Comparison of ENCODE assay signal across 1 cellular context in the genomic region with DNA sequence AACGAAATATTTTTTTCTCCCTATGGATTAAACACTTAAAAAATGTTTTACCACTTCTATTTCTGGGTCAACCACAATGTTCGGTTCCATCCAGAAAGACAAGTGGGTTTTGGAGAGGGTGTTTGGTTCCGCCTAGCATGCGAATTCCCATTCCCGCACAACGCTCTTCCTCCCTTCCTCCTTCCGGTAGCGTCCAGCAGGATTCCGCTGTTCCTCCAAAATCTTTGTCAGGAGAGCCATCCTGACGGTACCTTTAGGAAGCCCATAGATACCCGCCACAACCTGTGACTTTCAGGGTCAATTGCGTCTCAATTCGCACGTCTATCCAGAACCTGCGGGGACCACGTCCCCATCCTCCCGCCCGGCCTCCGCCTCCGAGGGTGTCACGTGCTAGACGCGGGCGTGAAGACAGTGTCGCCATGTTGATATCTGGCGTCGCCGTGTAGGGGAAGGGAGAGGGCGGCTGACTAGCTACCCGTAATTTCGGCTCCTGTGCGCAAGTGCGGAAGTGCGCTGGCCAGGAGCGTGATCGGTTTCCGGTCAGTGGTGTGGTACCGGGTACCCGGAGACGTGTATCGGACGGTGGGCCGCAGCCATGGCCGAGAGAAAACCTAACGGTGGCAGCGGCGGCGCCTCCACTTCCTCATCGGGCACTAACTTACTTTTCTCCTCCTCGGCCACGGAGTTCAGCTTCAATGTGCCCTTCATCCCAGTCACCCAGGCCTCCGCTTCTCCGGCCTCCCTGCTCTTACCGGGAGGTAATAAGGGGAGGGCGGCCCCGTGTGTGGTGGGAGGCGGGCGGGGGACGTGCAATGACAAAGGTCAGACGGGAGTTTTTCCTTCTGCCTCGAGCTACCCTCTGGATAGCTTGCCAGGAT.
TF ChIP-seq lines count a peak whose summit lies in the region.

A gene (plus strand): TSS at position 543 of the 878 bp plus-strand sequence. CDS start 53 bp downstream, at position 596.

TF ChIP-seq in GM23338, 12 proteins besides CTCF, POLR2A, EP300 and RAD21 (continued from another document):
- TF ChIP-seq, protein P1, sequence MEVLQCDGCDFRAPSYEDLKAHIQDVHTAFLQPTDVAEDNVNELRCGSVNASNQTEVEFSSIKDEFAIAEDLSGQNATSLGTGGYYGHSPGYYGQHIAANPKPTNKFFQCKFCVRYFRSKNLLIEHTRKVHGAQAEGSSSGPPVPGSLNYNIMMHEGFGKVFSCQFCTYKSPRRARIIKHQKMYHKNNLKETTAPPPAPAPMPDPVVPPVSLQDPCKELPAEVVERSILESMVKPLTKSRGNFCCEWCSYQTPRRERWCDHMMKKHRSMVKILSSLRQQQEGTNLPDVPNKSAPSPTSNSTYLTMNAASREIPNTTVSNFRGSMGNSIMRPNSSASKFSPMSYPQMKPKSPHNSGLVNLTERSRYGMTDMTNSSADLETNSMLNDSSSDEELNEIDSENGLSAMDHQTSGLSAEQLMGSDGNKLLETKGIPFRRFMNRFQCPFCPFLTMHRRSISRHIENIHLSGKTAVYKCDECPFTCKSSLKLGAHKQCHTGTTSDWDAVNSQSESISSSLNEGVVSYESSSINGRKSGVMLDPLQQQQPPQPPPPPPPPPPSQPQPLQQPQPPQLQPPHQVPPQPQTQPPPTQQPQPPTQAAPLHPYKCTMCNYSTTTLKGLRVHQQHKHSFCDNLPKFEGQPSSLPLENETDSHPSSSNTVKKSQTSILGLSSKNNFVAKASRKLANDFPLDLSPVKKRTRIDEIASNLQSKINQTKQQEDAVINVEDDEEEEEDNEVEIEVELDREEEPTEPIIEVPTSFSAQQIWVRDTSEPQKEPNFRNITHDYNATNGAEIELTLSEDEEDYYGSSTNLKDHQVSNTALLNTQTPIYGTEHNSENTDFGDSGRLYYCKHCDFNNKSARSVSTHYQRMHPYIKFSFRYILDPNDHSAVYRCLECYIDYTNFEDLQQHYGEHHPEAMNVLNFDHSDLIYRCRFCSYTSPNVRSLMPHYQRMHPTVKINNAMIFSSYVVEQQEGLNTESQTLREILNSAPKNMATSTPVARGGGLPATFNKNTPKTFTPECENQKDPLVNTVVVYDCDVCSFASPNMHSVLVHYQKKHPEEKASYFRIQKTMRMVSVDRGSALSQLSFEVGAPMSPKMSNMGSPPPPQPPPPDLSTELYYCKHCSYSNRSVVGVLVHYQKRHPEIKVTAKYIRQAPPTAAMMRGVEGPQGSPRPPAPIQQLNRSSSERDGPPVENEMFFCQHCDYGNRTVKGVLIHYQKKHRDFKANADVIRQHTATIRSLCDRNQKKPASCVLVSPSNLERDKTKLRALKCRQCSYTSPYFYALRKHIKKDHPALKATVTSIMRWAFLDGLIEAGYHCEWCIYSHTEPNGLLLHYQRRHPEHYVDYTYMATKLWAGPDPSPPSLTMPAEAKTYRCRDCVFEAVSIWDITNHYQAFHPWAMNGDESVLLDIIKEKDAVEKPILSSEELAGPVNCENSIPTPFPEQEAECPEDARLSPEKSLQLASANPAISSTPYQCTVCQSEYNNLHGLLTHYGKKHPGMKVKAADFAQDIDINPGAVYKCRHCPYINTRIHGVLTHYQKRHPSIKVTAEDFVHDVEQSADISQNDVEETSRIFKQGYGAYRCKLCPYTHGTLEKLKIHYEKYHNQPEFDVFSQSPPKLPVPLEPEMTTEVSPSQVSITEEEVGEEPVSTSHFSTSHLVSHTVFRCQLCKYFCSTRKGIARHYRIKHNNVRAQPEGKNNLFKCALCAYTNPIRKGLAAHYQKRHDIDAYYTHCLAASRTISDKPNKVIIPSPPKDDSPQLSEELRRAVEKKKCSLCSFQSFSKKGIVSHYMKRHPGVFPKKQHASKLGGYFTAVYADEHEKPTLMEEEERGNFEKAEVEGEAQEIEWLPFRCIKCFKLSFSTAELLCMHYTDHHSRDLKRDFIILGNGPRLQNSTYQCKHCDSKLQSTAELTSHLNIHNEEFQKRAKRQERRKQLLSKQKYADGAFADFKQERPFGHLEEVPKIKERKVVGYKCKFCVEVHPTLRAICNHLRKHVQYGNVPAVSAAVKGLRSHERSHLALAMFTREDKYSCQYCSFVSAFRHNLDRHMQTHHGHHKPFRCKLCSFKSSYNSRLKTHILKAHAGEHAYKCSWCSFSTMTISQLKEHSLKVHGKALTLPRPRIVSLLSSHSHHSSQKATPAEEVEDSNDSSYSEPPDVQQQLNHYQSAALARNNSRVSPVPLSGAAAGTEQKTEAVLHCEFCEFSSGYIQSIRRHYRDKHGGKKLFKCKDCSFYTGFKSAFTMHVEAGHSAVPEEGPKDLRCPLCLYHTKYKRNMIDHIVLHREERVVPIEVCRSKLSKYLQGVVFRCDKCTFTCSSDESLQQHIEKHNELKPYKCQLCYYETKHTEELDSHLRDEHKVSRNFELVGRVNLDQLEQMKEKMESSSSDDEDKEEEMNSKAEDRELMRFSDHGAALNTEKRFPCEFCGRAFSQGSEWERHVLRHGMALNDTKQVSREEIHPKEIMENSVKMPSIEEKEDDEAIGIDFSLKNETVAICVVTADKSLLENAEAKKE (CRISPR knock-in tag; IDR thresholded peaks at IDR 0.05) = no peak
- peak; percentile 67 for TF ChIP-seq CREB1 (CRISPR knock-in tag; IDR thresholded peaks at IDR 0.05; ENCODE audit: low read depth)
- TF ChIP-seq, protein P2, sequence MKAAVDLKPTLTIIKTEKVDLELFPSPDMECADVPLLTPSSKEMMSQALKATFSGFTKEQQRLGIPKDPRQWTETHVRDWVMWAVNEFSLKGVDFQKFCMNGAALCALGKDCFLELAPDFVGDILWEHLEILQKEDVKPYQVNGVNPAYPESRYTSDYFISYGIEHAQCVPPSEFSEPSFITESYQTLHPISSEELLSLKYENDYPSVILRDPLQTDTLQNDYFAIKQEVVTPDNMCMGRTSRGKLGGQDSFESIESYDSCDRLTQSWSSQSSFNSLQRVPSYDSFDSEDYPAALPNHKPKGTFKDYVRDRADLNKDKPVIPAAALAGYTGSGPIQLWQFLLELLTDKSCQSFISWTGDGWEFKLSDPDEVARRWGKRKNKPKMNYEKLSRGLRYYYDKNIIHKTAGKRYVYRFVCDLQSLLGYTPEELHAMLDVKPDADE (IDR thresholded peaks at IDR 0.05) = peak; percentile 91
- TF ChIP-seq EZH2 (IDR thresholded peaks at IDR 0.05; ENCODE audit: low read depth, unreplicated experiment) = no peak
- no peak for TF ChIP-seq ZNF331 (CRISPR knock-in tag; IDR thresholded peaks at IDR 0.05; ENCODE audit: low read depth)
- no peak for TF ChIP-seq STAT1 (IDR thresholded peaks at IDR 0.05; ENCODE audit: unreplicated experiment)
- 0 out of 2 replicates have a peak, but pooled peaks have one; percentile 10 for TF ChIP-seq NANOG (IDR thresholded peaks at IDR 0.05; ENCODE audit: borderline replicate concordance)
- TF ChIP-seq, protein P3, sequence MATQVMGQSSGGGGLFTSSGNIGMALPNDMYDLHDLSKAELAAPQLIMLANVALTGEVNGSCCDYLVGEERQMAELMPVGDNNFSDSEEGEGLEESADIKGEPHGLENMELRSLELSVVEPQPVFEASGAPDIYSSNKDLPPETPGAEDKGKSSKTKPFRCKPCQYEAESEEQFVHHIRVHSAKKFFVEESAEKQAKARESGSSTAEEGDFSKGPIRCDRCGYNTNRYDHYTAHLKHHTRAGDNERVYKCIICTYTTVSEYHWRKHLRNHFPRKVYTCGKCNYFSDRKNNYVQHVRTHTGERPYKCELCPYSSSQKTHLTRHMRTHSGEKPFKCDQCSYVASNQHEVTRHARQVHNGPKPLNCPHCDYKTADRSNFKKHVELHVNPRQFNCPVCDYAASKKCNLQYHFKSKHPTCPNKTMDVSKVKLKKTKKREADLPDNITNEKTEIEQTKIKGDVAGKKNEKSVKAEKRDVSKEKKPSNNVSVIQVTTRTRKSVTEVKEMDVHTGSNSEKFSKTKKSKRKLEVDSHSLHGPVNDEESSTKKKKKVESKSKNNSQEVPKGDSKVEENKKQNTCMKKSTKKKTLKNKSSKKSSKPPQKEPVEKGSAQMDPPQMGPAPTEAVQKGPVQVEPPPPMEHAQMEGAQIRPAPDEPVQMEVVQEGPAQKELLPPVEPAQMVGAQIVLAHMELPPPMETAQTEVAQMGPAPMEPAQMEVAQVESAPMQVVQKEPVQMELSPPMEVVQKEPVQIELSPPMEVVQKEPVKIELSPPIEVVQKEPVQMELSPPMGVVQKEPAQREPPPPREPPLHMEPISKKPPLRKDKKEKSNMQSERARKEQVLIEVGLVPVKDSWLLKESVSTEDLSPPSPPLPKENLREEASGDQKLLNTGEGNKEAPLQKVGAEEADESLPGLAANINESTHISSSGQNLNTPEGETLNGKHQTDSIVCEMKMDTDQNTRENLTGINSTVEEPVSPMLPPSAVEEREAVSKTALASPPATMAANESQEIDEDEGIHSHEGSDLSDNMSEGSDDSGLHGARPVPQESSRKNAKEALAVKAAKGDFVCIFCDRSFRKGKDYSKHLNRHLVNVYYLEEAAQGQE (IDR thresholded peaks at IDR 0.05; ENCODE audit: unreplicated experiment) = no peak
- peak; percentile 93 for TF ChIP-seq POLR2AphosphoS5 (IDR thresholded peaks at IDR 0.05; ENCODE audit: low read depth)
- TF ChIP-seq JUNB (IDR thresholded peaks at IDR 0.05; ENCODE audit: unreplicated experiment) = no peak
- no peak for TF ChIP-seq ZNF114 (CRISPR knock-in tag; IDR thresholded peaks at IDR 0.05)
